Comparison of ENCODE assay signal across 21 cellular contexts in the genomic region with DNA sequence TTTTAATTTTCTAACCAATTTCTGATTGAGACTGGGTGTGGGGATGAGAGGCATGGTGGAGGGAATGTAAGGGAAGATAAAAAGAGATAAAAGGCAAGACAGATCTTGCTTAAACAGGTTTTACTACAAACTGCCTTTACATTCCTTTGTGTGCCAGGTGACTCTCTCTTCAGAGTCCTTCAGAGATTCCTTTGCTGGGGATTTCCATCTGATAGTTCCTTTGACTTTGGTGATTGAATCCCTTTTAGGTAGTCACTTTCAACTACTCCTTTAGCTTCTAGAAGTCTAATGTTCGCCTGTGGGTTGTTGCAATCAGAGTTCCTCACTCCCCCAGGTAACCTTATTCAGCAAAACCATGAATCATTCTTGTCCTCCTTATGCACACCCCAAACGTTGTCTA.
"Had no signal": no experiment of that assay in that cellular context is flagged by ENCODE, and none has a peak within 500 bp of the region (broad histone marks: within the 10 kb centered on the region; RNA-seq: fewer than 3 reads in every experiment).

No MANE protein-coding gene starts in this region.

- H3K27me3 Mint-ChIP-seq: activated B cell treated with CpG ODN at 0.5 μM for 24 hours; memory B cell; natural killer cell treated with Interleukin-12 subunit alpha and Interleukin-12 subunit beta and Interleukin-15 and Interleukin-18, amount 100 ng/mL, for 72 hours; T-helper 17 cell had no signal

- H3K27me3 ChIP-seq: heart left ventricle, transverse colon had no signal

- H3K9me3 ChIP-seq: transverse colon had no signal

- H3K4me3 Mint-ChIP-seq: activated B cell treated with CpG ODN at 0.5 μM for 24 hours; activated CD8-positive, alpha-beta T cell treated with anti-CD3 and anti-CD28 coated beads, Interleukin-2, amount 10 ng/mL, durations not matched to agents 7 days and 5 days; memory B cell; natural killer cell treated with Interleukin-12 subunit alpha and Interleukin-12 subunit beta and Interleukin-15 and Interleukin-18, amount 100 ng/mL, for 72 hours; T-helper 17 cell had no signal

- H3K9me3 Mint-ChIP-seq: memory B cell had no signal

- H3K4me1 ChIP-seq: heart left ventricle, left ventricle myocardium inferior, transverse colon had no signal

- H3K27ac ChIP-seq: coronary artery, heart left ventricle, left ventricle myocardium inferior, transverse colon had no signal

- H3K36me3 Mint-ChIP-seq: activated naive CD4-positive, alpha-beta T cell treated with anti-CD3 and anti-CD28 coated beads, Interleukin-2, amount 50 U/mL, for 72 hours; memory B cell; natural killer cell treated with Interleukin-12 subunit alpha and Interleukin-12 subunit beta and Interleukin-15 and Interleukin-18, amount 100 ng/mL, for 72 hours had no signal

- H3K27ac Mint-ChIP-seq: activated B cell treated with CpG ODN at 0.5 μM for 24 hours; activated CD8-positive, alpha-beta T cell treated with anti-CD3 and anti-CD28 coated beads, Interleukin-2, amount 10 ng/mL, durations not matched to agents 7 days and 5 days; activated naive CD4-positive, alpha-beta T cell treated with anti-CD3 and anti-CD28 coated beads, Interleukin-2, amount 50 U/mL, for 72 hours; memory B cell; natural killer cell treated with Interleukin-12 subunit alpha and Interleukin-12 subunit beta and Interleukin-15 and Interleukin-18, amount 100 ng/mL, for 72 hours; T-helper 17 cell had no signal

- ATAC-seq: activated CD8-positive, alpha-beta T cell treated with anti-CD3 and anti-CD28 coated beads, Interleukin-2, amount 10 ng/mL, durations not matched to agents 7 days and 5 days; activated naive CD4-positive, alpha-beta T cell treated with anti-CD3 and anti-CD28 coated beads, Interleukin-2, amount 50 U/mL, for 72 hours; heart left ventricle; natural killer cell treated with Interleukin-12 subunit alpha and Interleukin-12 subunit beta and Interleukin-15 and Interleukin-18, amount 100 ng/mL, for 72 hours; stimulated activated naive CD8-positive, alpha-beta T cell treated with anti-CD3 and anti-CD28 coated beads, Interleukin-15, Interleukin-2, amounts not matched to agents 100 U/mL and 50 U/mL, for 24 hours; T-helper 17 cell had no signal

- H3K4me3 ChIP-seq: coronary artery, heart left ventricle, left ventricle myocardium inferior, skin epidermis, transverse colon had no signal

- DNase-seq: activated B cell treated with CpG ODN at 0.5 μM for 24 hours; activated CD4-positive, alpha-beta T cell treated with anti-CD3 and anti-CD28 coated beads for 48 hours; activated CD8-positive, alpha-beta memory T cell treated with anti-CD3 and anti-CD28 coated beads, Interleukin-2, amount 50 U/mL, for 4 hours; activated CD8-positive, alpha-beta T cell treated with anti-CD3 and anti-CD28 coated beads, Interleukin-2, amount 10 ng/mL, durations not matched to agents 7 days and 5 days; activated gamma-delta T cell; activated T-cell treated with anti-CD3 and anti-CD28 coated beads, Interleukin-2, amount 50 U/mL, for 48 hours; central memory CD4-positive, alpha-beta T cell; effector CD4-positive, alpha-beta T cell; heart left ventricle; kidney; left ventricle myocardium inferior; occipital lobe; stimulated activated CD4-positive, alpha-beta T cell treated with anti-CD3 and anti-CD28 coated beads, Interleukin-4, amount 100 ng/mL, for 24 hours; stimulated activated naive CD8-positive, alpha-beta T cell treated with anti-CD3 and anti-CD28 coated beads, Interleukin-15, Interleukin-2, amounts not matched to agents 100 U/mL and 50 U/mL, for 24 hours; T-helper 17 cell; transverse colon had no signal

- H3K4me1 Mint-ChIP-seq: activated B cell treated with CpG ODN at 0.5 μM for 24 hours, memory B cell, T-helper 17 cell had no signal

- H3K36me3 ChIP-seq: heart left ventricle, left ventricle myocardium inferior, transverse colon had no signal
